In the genomic region with DNA sequence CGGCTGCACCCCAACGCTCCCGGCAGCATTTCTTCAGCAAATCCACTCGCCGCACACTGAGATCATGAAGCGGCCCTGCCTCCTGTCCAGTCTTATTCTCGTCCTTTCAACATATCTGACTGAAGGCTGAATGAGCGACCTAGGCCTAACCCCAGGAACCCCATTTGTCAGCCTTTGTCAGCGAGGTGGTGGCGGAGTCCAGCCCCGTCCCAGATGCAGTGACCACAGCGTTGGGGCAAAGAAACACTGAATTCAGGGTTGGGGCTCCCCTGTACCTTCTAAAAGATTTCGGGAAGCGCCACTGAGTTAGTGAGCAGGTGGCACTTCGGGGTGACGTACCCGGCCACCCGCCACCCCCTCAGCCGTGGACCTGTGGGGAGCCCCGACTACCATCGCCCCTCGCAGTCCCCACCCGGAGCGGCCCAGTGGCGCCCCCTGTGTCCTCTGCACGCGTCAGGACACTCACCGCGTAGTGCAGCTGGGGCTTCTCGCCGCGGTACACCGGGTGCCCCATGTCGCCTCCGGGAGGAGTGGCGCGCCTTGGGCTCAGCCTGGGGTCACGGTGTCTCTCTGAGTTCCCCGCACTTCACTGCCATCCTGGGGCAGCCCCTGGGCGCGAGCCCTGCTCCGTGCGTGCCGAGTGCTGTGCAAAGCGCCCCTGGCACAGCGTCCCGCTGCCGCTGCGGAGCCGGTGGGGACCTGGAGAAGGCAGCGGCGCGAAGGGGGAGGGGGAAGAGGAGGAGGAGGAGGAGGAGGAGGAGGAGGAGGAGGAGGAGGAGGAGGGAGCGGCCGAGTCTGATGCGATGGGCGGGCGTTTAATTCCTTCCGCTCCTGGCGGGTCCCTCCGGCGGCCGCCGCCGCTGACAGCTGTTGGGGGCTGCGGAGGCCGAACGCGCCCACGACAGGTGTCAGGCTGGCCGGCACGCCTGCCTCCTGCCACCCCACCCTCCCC, we compare ENCODE assay signal across 8 cellular contexts.
DNase-seq lines count a peak whose midpoint lies in the region; TF ChIP-seq lines count a peak whose summit lies in the region.

No MANE protein-coding gene starts in this region.

- H3K9ac ChIP-seq in fibroblast of lung (ENCODE audit: insufficient read depth, low read length) (peak overlapping the region; percentile 45), neural progenitor cell (no peak overlapping the region)

- H3K36me3 ChIP-seq in fibroblast of lung (ENCODE audit: control insufficient read depth, insufficient read depth, low read length) (no peaks in the 10 kb centered on the region), neural progenitor cell (no peaks in the 10 kb centered on the region)

- H3K27ac Mint-ChIP-seq in IgD-negative memory B cell (peak overlapping the region in 1 of 3 donors; percentile 94), neural progenitor cell (no peak overlapping the region)

- H4K20me1 ChIP-seq in fibroblast of lung (ENCODE audit: control insufficient read depth, extremely low read depth, insufficient read depth, low read length), result no peaks in the 10 kb centered on the region
- H4K20me1 ChIP-seq in neural progenitor cell (ENCODE audit: low read depth), result no peaks in the 10 kb centered on the region

- H3K4me2 ChIP-seq in fibroblast of lung (ENCODE audit: extremely low read depth, insufficient read depth, low read length) (peak overlapping the region; percentile 62), neural progenitor cell (peak overlapping the region; percentile 78)

- TF ChIP-seq CTCF in GM12865 (IDR thresholded peaks at IDR 0.05; ENCODE audit: insufficient read depth, low read depth, low read length, missing control alignments) (peak; percentile 40), fibroblast of lung (conservative IDR thresholded peaks at IDR 0.05 in 1 of 2, IDR thresholded peaks at IDR 0.05 in 1 of 2; ENCODE audit: low read depth in 1 of 2, low read length in 2 of 2) (peak; percentile 42 to 46), neural progenitor cell (IDR thresholded peaks at IDR 0.05) (peak; percentile 51)

- H2AFZ ChIP-seq in fibroblast of lung (ENCODE audit: low read length), result peak overlapping the region; percentile 20
- H2AFZ ChIP-seq in neural progenitor cell (replicated peaks), result peak overlapping the region; percentile 13

- peak; percentile 62 for DNase-seq in GM12865 (ENCODE audit: low read depth)
- DNase-seq in fibroblast of lung (ENCODE audit: low read depth in 2 of 2), result peak in 1 of 2 donors; percentile 44
- peak; percentile 55 for DNase-seq in neural progenitor cell (ENCODE audit: low spot score)
- no peak for DNase-seq in LoVo (ENCODE audit: low spot score)
- no peak for DNase-seq in activated CD4-positive, alpha-beta T cell treated with anti-CD3 and anti-CD28 coated beads for 1 hour
- DNase-seq in activated CD4-positive, alpha-beta T cell treated with anti-CD3 and anti-CD28 coated beads, Interleukin-2, amount 50 U/mL, for 1 hour, result no peak
- no peak for DNase-seq in superior temporal gyrus (ENCODE audit: extremely low spot score)

- H3K9me3 ChIP-seq in fibroblast of lung (ENCODE audit: control insufficient read depth, insufficient read depth, low read depth, low read length) (no peaks in the 10 kb centered on the region), neural progenitor cell (ENCODE audit: low read depth) (no peaks in the 10 kb centered on the region)

- H3K27ac ChIP-seq in fibroblast of lung (ENCODE audit: insufficient read depth, low read length), result peak overlapping the region; percentile 55
- H3K27ac ChIP-seq in neural progenitor cell, result no peak overlapping the region

- H3K27me3 ChIP-seq in fibroblast of lung (ENCODE audit: control insufficient read depth, insufficient read depth, low read length) (no peaks in the 10 kb centered on the region), neural progenitor cell (peaks cover 42% of the 10 kb centered on the region)

- H3F3A ChIP-seq in neural progenitor cell (ENCODE audit: low read depth), result no peaks in the 10 kb centered on the region

- H3K4me3 Mint-ChIP-seq in IgD-negative memory B cell, result peak overlapping the region; percentile 72 to 90 (median 86)
- H3K4me3 Mint-ChIP-seq in neural progenitor cell, result peak overlapping the region; percentile 75

- H3K4me1 ChIP-seq in fibroblast of lung (ENCODE audit: control insufficient read depth, extremely low read depth, insufficient read depth, low read length), result no peaks in the 10 kb centered on the region
- no peaks in the 10 kb centered on the region for H3K4me1 ChIP-seq in neural progenitor cell

- H3K79me2 ChIP-seq in fibroblast of lung (ENCODE audit: control insufficient read depth, insufficient read depth, low read length) (no peaks in the 10 kb centered on the region), neural progenitor cell (ENCODE audit: low read depth) (no peaks in the 10 kb centered on the region)

- H3K4me1 Mint-ChIP-seq in IgD-negative memory B cell (peaks cover 0 to 15% (median 2%) of the 10 kb centered on the region in 3 donors), neural progenitor cell (peaks cover 7% of the 10 kb centered on the region)

- peaks cover 11% of the 10 kb centered on the region for H3K27me3 Mint-ChIP-seq in IgD-negative memory B cell
- H3K27me3 Mint-ChIP-seq in neural progenitor cell (ENCODE audit: insufficient read depth, low read depth), result peaks cover 2% of the 10 kb centered on the region

- H3K4me3 ChIP-seq in GM12865 (ENCODE audit: low read depth, low read length) (peak overlapping the region; percentile 62), fibroblast of lung (replicated peaks in 1 of 4; ENCODE audit: control extremely low read depth in 1 of 4, insufficient read depth in 1 of 4, low read depth in 3 of 4, low read length in 4 of 4) (peak overlapping the region; percentile 39 to 69 (median 52)), neural progenitor cell (peak overlapping the region; percentile 55)

- peaks cover 0 to 4% (median 0%) of the 10 kb centered on the region in 3 donors for H3K9me3 Mint-ChIP-seq in IgD-negative memory B cell
- peaks cover 7% of the 10 kb centered on the region for H3K9me3 Mint-ChIP-seq in neural progenitor cell

- H3K36me3 Mint-ChIP-seq in IgD-negative memory B cell (no peaks in the 10 kb centered on the region), neural progenitor cell (no peaks in the 10 kb centered on the region)

Comparison
In these comparisons a context has a peak if more than half of its experiments do, and no peak if none do; other contexts are left out.
1. DNase-seq: peak in GM12865 (single experiment) and neural progenitor cell (single experiment); none in LoVo (single experiment), activated CD4-positive, alpha-beta T cell treated with anti-CD3 and anti-CD28 coated beads for 1 hour (single experiment), activated CD4-positive, alpha-beta T cell treated with anti-CD3 and anti-CD28 coated beads, Interleukin-2, amount 50 U/mL, for 1 hour (single experiment) and superior temporal gyrus (single experiment).
2. Peak in every context shown above with its lines, with median percentiles within 50 percentile points of each other: H3K4me3 ChIP-seq and CTCF ChIP-seq.